15 cellular contexts compared by ENCODE assay signal in the genomic region with DNA sequence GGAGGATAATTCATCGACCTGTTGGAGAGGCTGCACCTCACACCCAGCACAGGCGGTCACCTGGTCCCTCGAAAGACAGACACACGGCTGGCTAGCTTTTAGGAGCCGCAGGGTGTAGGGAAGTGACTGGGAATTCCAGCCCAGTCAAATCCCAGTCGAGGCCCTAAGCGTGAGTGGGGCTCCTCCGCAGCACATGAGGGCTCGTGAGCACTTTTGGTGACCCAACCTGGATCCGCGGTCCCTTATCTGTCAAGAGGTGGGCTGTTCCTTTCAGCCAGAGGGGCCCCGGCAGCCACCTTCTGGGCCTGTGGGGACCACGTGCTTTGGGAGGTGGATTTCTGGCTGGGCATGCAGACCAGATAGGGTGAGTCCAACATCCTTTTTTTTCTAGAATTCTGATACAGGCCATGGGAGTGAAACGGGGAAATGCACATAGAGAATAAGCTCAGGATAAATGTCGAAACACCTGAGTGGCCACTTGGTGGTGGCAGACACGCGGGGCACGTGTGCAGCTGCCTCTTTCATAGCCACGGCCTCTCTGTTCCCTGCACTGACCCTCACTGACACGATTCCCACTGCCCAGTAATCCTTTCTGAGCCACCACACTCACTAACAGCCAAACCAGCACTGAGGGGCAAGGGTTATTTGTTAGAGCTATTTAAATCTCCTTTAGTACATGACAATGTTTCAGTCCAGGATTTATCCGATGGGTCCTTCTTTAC.
DNase-seq lines count a peak whose midpoint lies in the region; ATAC-seq and TF ChIP-seq lines count a peak whose summit lies in the region.
"Had no signal": no experiment of that assay in that cellular context is flagged by ENCODE, and none has a peak within 500 bp of the region (broad histone marks: within the 10 kb centered on the region; RNA-seq: fewer than 3 reads in every experiment).

No MANE protein-coding gene starts in this region.

- H3K79me2 ChIP-seq in osteoblast (ENCODE audit: insufficient read depth, low read length): no peaks in the 10 kb centered on the region

- peaks cover 12% of the 10 kb centered on the region for H3K9me3 Mint-ChIP-seq in chondrocyte (ENCODE audit: low read depth)
- H3K9me3 Mint-ChIP-seq in immature natural killer cell: no peaks in the 10 kb centered on the region

- no peak for DNase-seq in LNCaP clone FGC (ENCODE audit: low read depth)
- DNase-seq in chondrocyte (ENCODE audit: low spot score): peak; percentile 84
- DNase-seq in mesenteric fat pad (ENCODE audit: low spot score): peak; percentile 64
- peak; percentile 55 for DNase-seq in osteoblast (ENCODE audit: insufficient read length, low spot score, missing footprints)
- DNase-seq in COLO829 (ENCODE audit: low spot score): no peak
- DNase-seq in anterior cingulate cortex (lab: John Stamatoyannopoulos, UW): no peak
- no peak for DNase-seq in immature natural killer cell
- DNase-seq: ACHN; BE2C; CD4-positive, alpha-beta memory T cell; IMR-90 had no signal

- no peak overlapping the region for H3K4me2 ChIP-seq in osteoblast (ENCODE audit: insufficient read depth, low read length)

- no peak overlapping the region for H2AFZ ChIP-seq in osteoblast (ENCODE audit: low read length)

- no peaks in the 10 kb centered on the region for H3K36me3 ChIP-seq in osteoblast (ENCODE audit: insufficient read depth, low read length)
- H3K36me3 ChIP-seq: BE2C, HAP-1 had no signal

- H4K20me1 ChIP-seq in osteoblast (ENCODE audit: insufficient read depth, low read length): no peaks in the 10 kb centered on the region

- peak; percentile 21; the same call in 1 of the 2 replicates for TF ChIP-seq CTCF in LNCaP clone FGC (IDR thresholded peaks at IDR 0.05; ENCODE audit: control insufficient read depth, extremely low read depth, insufficient read depth)
- TF ChIP-seq CTCF in chondrocyte (IDR thresholded peaks at IDR 0.05): no peak
- TF ChIP-seq CTCF in osteoblast (IDR thresholded peaks at IDR 0.05; ENCODE audit: extremely low read depth, low read depth, low read length): no peak

- ATAC-seq in esophagus mucosa: no peak
- ATAC-seq: K562 had no signal

- H3K36me3 Mint-ChIP-seq in chondrocyte (ENCODE audit: low read depth): peaks cover 3% of the 10 kb centered on the region
- H3K36me3 Mint-ChIP-seq in immature natural killer cell: no peaks in the 10 kb centered on the region
- H3K36me3 Mint-ChIP-seq: CD14-positive monocyte; CD4-positive, alpha-beta memory T cell had no signal

- no peaks in the 10 kb centered on the region for H3K4me1 ChIP-seq in osteoblast (ENCODE audit: insufficient read depth, low read length)
- H3K4me1 ChIP-seq: BE2C, HAP-1 had no signal

- no peaks in the 10 kb centered on the region for H3K9me3 ChIP-seq in osteoblast (ENCODE audit: low read depth, low read length)
- H3K9me3 ChIP-seq: BE2C, HAP-1 had no signal

- peaks cover 2% of the 10 kb centered on the region for H3K27me3 ChIP-seq in osteoblast (ENCODE audit: insufficient read depth, low read length)
- H3K27me3 ChIP-seq: BE2C had no signal

- H3K4me1 Mint-ChIP-seq in chondrocyte (ENCODE audit: low read depth): peaks cover 5% of the 10 kb centered on the region
- no peaks in the 10 kb centered on the region for H3K4me1 Mint-ChIP-seq in immature natural killer cell
- H3K4me1 Mint-ChIP-seq: CD14-positive monocyte; CD4-positive, alpha-beta memory T cell had no signal

- H3K27me3 Mint-ChIP-seq in chondrocyte (ENCODE audit: low read depth) (peaks cover 26% of the 10 kb centered on the region), immature natural killer cell (ENCODE audit: low read depth in 3 of 3) (peaks cover 0 to 3% (median 0%) of the 10 kb centered on the region in 3 donors)

- H3K27ac Mint-ChIP-seq in chondrocyte (ENCODE audit: unreplicated experiment) (no peak overlapping the region), immature natural killer cell (no peak overlapping the region)
- H3K27ac Mint-ChIP-seq: CD14-positive monocyte had no signal

- H3K4me3 ChIP-seq in LNCaP clone FGC (ENCODE audit: low read depth, low read length): no peak overlapping the region
- H3K4me3 ChIP-seq in osteoblast (ENCODE audit: insufficient read depth, low read length): no peak overlapping the region
- H3K4me3 ChIP-seq: HAP-1, K562 had no signal

- H3K4me3 Mint-ChIP-seq in chondrocyte (ENCODE audit: unreplicated experiment) (no peak overlapping the region), immature natural killer cell (no peak overlapping the region)
- H3K4me3 Mint-ChIP-seq: CD14-positive monocyte; CD4-positive, alpha-beta memory T cell had no signal

- no peak overlapping the region for H3K27ac ChIP-seq in osteoblast (ENCODE audit: low read depth, low read length)

Comparison
In these comparisons a context has a peak if more than half of its experiments do, and no peak if none do; other contexts are left out.
1. DNase-seq: peak in chondrocyte (single experiment), mesenteric fat pad (single experiment) and osteoblast (single experiment); none in LNCaP clone FGC (single experiment), COLO829 (single experiment), anterior cingulate cortex (0 of 58) and immature natural killer cell (0 of 3).